Comparison of ENCODE assay signal across 8 cellular contexts in genomic region chr1:198157847-198158765, GRCh38. TPM values are rescaled to one million over a fixed set of nuclear protein-coding genes. Genes with fewer than 3 reads are reported as not detected.
DNase-seq lines count a peak whose midpoint lies in the region; TF ChIP-seq lines count a peak whose summit lies in the region.

No MANE protein-coding gene starts in this region.

- BruUV-seq in A673 (replicated peaks; lab: Mats Ljungman, UMichigan) (TSS peak; percentile 71), OCI-LY7 (replicated peaks; lab: Mats Ljungman, UMichigan) (TSS peak; percentile 77)

- peak overlapping the region; percentile 98 for H3K4me3 Mint-ChIP-seq in type B pancreatic cell

- DNase-seq in A673 (ENCODE audit: low spot score) (peak; percentile 35), OCI-LY7 (ENCODE audit: low spot score) (peak; percentile 55), lung microvascular endothelial cell (ENCODE audit: low read depth in 2 of 2) (peak; percentile 47 to 52), type B pancreatic cell (ENCODE audit: extremely low spot score, unreplicated experiment) (no peak), NCI-H446 treated with DMSO at 0.1 percent for 48 hours (lab: John Stamatoyannopoulos, UW) (no peak)
- DNase-seq in central memory CD4-positive, alpha-beta T cell, result peak; percentile 43
- no peak for DNase-seq in activated CD8-positive, alpha-beta memory T cell treated with anti-CD3 and anti-CD28 coated beads for 24 hours

- H3K27ac ChIP-seq in A673 (ENCODE audit: low read depth, low read length, poor library complexity, severe bottlenecking) (peak overlapping the region; percentile 74), OCI-LY7 (ENCODE audit: low read depth, low read length, poor library complexity, severe bottlenecking) (peak overlapping the region; percentile 70)

- no peaks in the 10 kb centered on the region for H3K27me3 ChIP-seq in A673 (replicated peaks; ENCODE audit: insufficient read depth, low read depth, low read length, poor library complexity)

- intact Hi-C loops in A673 (cut with micrococcal nuclease; ENCODE audit: unreplicated experiment) (loop anchor here (5.0 kb wide), 2 partner anchors 114 to 529 kb away; no protein-coding TSS in a partner anchor), OCI-LY7 (cut with micrococcal nuclease; ENCODE audit: unreplicated experiment) (loop anchor here (2.0 to 5.0 kb wide), 5 partner anchors 255 to 779 kb away; partner anchors contain the start of gene C1orf53)

- H3K9me3 ChIP-seq in A673 (ENCODE audit: low read depth, low read length, poor library complexity, severe bottlenecking), result no peaks in the 10 kb centered on the region
- H3K9me3 ChIP-seq in OCI-LY7 (ENCODE audit: low read length), result no peaks in the 10 kb centered on the region

- H3K79me2 ChIP-seq in OCI-LY7 (ENCODE audit: insufficient read depth, low read depth, low read length), result peaks cover 51% of the 10 kb centered on the region

- CTCF ChIA-PET in A673 (lab: Charles Lee) (no interaction called here), OCI-LY7 (lab: Charles Lee; ENCODE audit: unreplicated experiment) (interaction anchor here (1.0 kb wide), 1 partner anchor 14 kb away, joined by 5 read pairs; no protein-coding TSS in a partner anchor)

- H3K36me3 Mint-ChIP-seq in type B pancreatic cell, result no peaks in the 10 kb centered on the region

- H2AFZ ChIP-seq in OCI-LY7 (ENCODE audit: low read length), result peak overlapping the region; percentile 87

- no peaks in the 10 kb centered on the region for H3K9me3 Mint-ChIP-seq in type B pancreatic cell

- TF ChIP-seq CTCF in A673 (conservative IDR thresholded peaks at IDR 0.05; ENCODE audit: low read depth, low read length) (no peak), OCI-LY7 (conservative IDR thresholded peaks at IDR 0.05; ENCODE audit: low read length) (no peak), type B pancreatic cell (conservative IDR thresholded peaks at IDR 0.05) (no peak)

- no peaks in the 10 kb centered on the region for H4K20me1 ChIP-seq in OCI-LY7 (ENCODE audit: insufficient read depth, low read length)

- POLR2A ChIA-PET in A673 (lab: Charles Lee; ENCODE audit: low non-redundant PET), result no interaction called here
- POLR2A ChIA-PET in OCI-LY7 (lab: Charles Lee), result interaction anchor here (0.6 to 2.3 kb wide), 16 partner anchors 9 to 779 kb away, joined by 3 to 7 read pairs (median 3); no protein-coding TSS in a partner anchor

- peaks cover 41% of the 10 kb centered on the region for H3K4me1 Mint-ChIP-seq in type B pancreatic cell (ENCODE audit: unreplicated experiment)

- H3K27me3 Mint-ChIP-seq in type B pancreatic cell, result no peaks in the 10 kb centered on the region

- H3K4me3 ChIP-seq in A673 (ENCODE audit: low read depth, low read length, poor library complexity, severe bottlenecking), result peak overlapping the region; percentile 92
- H3K4me3 ChIP-seq in GM08714 (ENCODE audit: low read length), result peak overlapping the region; percentile 80
- peak overlapping the region; percentile 97 for H3K4me3 ChIP-seq in OCI-LY7 (ENCODE audit: low read depth, low read length, poor library complexity, severe bottlenecking)

- H3K27ac Mint-ChIP-seq in type B pancreatic cell, result peak overlapping the region; percentile 98

- H3K4me1 ChIP-seq in A673 (ENCODE audit: insufficient read depth, low read length, poor library complexity, severe bottlenecking) (peaks cover 33% of the 10 kb centered on the region), OCI-LY7 (ENCODE audit: insufficient read depth, low read length, poor library complexity, severe bottlenecking) (peaks cover 36% of the 10 kb centered on the region)

- no peaks in the 10 kb centered on the region for H3K36me3 ChIP-seq in A673 (ENCODE audit: insufficient read depth, low read length, poor library complexity, severe bottlenecking)
- no peaks in the 10 kb centered on the region for H3K36me3 ChIP-seq in OCI-LY7 (ENCODE audit: insufficient read depth, low read length)

- H3K9me2 ChIP-seq in OCI-LY7 (ENCODE audit: insufficient read depth, low read length), result no peaks in the 10 kb centered on the region

- peak overlapping the region; percentile 96 for H3K4me2 ChIP-seq in OCI-LY7 (ENCODE audit: low read length)

RNA-seq across cellular contexts. Expression of gene NEK7, which starts 1.3 kb away (rescaled TPM):
- total RNA-seq in A673 (2021), result 16.0 and 18.6 TPM in 2 replicates
- total RNA-seq in OCI-LY7 (2014; rRNA removed; shearing (Covaris generic)), result 8.1 and 14.9 TPM in 2 replicates
- 22.1 and 25.6 TPM in 2 replicates for total RNA-seq in OCI-LY7 (2022)
- total RNA-seq in lung microvascular endothelial cell, result 51.0 and 57.1 TPM in 2 replicates
- total RNA-seq in type B pancreatic cell (ENCODE audit: low replicate concordance), result 35.1 and 42.5 TPM in 2 replicates

Comparison
In these comparisons a context has a peak if more than half of its experiments do, and no peak if none do; other contexts are left out.
1. DNase-seq: peak in A673 (single experiment), OCI-LY7 (single experiment), central memory CD4-positive, alpha-beta T cell (single experiment) and lung microvascular endothelial cell (2 of 2); none in type B pancreatic cell (single experiment), NCI-H446 treated with DMSO at 0.1 percent for 48 hours (single experiment) and activated CD8-positive, alpha-beta memory T cell treated with anti-CD3 and anti-CD28 coated beads for 24 hours (single experiment).
2. Peak in every context shown above with its lines, with median percentiles within 50 percentile points of each other: H3K4me3 ChIP-seq.